Comparison of ENCODE assay signal across 1 cellular context in the genomic region with DNA sequence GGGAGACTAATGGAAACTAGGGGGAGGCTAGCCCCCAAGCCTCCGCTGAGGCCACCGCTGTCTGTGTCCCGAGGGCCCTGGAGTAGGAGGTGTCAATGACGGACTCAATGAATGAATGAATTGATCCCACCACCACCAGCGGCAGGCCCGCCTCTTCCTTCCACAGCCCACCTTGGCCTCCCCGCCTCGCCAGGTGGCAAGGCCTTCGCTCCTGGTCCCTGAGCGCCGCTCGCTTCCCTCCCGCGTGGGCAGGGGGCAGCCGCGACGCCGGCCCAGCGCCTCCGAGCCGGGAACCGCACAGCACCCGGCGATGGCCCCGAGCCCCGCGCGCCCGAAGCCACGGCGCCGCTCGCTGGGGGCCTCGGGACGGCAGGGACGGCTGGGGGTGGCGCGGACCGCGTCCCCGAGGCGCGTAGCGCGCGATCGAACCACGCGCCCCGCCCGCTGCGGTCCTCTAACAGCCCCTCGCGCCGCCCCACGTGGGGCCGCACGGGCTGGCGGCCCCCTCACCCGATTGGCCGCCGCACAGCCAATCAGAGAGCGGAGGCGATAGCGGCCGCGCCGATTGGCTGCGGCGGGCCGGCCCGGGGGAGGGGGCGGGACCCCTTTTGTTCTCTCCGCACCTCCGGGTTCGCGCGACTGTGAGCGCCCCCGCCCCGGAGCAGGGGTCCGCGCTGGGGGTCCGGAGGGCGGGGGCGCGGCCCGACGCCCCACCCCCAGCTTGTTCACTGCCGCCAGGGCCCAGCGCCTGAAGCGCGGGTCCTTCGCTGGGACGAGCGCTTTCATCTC.
TF ChIP-seq lines count a peak whose summit lies in the region.

No MANE protein-coding gene starts in this region.

TF ChIP-seq in K562, 482 proteins besides CTCF, POLR2A, EP300 and RAD21 (continued from another document and continues in another):
- TF ChIP-seq, protein P1, sequence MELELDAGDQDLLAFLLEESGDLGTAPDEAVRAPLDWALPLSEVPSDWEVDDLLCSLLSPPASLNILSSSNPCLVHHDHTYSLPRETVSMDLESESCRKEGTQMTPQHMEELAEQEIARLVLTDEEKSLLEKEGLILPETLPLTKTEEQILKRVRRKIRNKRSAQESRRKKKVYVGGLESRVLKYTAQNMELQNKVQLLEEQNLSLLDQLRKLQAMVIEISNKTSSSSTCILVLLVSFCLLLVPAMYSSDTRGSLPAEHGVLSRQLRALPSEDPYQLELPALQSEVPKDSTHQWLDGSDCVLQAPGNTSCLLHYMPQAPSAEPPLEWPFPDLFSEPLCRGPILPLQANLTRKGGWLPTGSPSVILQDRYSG (tag; conservative IDR thresholded peaks at IDR 0.05; ENCODE audit: low read depth) = no peak
- no peak for TF ChIP-seq BCL6 (CRISPR knock-in tag; IDR thresholded peaks at IDR 0.05)
- TF ChIP-seq ZNF583 (CRISPR knock-in tag; IDR thresholded peaks at IDR 0.05) = 0 out of 2 replicates have a peak, but pooled peaks have one; percentile 54
- TF ChIP-seq, protein P2, sequence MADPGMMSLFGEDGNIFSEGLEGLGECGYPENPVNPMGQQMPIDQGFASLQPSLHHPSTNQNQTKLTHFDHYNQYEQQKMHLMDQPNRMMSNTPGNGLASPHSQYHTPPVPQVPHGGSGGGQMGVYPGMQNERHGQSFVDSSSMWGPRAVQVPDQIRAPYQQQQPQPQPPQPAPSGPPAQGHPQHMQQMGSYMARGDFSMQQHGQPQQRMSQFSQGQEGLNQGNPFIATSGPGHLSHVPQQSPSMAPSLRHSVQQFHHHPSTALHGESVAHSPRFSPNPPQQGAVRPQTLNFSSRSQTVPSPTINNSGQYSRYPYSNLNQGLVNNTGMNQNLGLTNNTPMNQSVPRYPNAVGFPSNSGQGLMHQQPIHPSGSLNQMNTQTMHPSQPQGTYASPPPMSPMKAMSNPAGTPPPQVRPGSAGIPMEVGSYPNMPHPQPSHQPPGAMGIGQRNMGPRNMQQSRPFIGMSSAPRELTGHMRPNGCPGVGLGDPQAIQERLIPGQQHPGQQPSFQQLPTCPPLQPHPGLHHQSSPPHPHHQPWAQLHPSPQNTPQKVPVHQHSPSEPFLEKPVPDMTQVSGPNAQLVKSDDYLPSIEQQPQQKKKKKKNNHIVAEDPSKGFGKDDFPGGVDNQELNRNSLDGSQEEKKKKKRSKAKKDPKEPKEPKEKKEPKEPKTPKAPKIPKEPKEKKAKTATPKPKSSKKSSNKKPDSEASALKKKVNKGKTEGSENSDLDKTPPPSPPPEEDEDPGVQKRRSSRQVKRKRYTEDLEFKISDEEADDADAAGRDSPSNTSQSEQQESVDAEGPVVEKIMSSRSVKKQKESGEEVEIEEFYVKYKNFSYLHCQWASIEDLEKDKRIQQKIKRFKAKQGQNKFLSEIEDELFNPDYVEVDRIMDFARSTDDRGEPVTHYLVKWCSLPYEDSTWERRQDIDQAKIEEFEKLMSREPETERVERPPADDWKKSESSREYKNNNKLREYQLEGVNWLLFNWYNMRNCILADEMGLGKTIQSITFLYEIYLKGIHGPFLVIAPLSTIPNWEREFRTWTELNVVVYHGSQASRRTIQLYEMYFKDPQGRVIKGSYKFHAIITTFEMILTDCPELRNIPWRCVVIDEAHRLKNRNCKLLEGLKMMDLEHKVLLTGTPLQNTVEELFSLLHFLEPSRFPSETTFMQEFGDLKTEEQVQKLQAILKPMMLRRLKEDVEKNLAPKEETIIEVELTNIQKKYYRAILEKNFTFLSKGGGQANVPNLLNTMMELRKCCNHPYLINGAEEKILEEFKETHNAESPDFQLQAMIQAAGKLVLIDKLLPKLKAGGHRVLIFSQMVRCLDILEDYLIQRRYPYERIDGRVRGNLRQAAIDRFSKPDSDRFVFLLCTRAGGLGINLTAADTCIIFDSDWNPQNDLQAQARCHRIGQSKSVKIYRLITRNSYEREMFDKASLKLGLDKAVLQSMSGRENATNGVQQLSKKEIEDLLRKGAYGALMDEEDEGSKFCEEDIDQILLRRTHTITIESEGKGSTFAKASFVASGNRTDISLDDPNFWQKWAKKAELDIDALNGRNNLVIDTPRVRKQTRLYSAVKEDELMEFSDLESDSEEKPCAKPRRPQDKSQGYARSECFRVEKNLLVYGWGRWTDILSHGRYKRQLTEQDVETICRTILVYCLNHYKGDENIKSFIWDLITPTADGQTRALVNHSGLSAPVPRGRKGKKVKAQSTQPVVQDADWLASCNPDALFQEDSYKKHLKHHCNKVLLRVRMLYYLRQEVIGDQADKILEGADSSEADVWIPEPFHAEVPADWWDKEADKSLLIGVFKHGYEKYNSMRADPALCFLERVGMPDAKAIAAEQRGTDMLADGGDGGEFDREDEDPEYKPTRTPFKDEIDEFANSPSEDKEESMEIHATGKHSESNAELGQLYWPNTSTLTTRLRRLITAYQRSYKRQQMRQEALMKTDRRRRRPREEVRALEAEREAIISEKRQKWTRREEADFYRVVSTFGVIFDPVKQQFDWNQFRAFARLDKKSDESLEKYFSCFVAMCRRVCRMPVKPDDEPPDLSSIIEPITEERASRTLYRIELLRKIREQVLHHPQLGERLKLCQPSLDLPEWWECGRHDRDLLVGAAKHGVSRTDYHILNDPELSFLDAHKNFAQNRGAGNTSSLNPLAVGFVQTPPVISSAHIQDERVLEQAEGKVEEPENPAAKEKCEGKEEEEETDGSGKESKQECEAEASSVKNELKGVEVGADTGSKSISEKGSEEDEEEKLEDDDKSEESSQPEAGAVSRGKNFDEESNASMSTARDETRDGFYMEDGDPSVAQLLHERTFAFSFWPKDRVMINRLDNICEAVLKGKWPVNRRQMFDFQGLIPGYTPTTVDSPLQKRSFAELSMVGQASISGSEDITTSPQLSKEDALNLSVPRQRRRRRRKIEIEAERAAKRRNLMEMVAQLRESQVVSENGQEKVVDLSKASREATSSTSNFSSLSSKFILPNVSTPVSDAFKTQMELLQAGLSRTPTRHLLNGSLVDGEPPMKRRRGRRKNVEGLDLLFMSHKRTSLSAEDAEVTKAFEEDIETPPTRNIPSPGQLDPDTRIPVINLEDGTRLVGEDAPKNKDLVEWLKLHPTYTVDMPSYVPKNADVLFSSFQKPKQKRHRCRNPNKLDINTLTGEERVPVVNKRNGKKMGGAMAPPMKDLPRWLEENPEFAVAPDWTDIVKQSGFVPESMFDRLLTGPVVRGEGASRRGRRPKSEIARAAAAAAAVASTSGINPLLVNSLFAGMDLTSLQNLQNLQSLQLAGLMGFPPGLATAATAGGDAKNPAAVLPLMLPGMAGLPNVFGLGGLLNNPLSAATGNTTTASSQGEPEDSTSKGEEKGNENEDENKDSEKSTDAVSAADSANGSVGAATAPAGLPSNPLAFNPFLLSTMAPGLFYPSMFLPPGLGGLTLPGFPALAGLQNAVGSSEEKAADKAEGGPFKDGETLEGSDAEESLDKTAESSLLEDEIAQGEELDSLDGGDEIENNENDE (IDR thresholded peaks at IDR 0.05; ENCODE audit: low read depth, low read length) = no peak
- TF ChIP-seq, protein P3, sequence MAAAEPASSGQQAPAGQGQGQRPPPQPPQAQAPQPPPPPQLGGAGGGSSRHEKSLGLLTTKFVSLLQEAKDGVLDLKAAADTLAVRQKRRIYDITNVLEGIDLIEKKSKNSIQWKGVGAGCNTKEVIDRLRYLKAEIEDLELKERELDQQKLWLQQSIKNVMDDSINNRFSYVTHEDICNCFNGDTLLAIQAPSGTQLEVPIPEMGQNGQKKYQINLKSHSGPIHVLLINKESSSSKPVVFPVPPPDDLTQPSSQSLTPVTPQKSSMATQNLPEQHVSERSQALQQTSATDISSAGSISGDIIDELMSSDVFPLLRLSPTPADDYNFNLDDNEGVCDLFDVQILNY (CRISPR knock-in tag; IDR thresholded peaks at IDR 0.05) = no peak
- peak; percentile 20; the same call in 1 of the 2 replicates for TF ChIP-seq CREM (IDR thresholded peaks at IDR 0.05; ENCODE audit: low read depth)
- TF ChIP-seq FOXA1 (IDR thresholded peaks at IDR 0.05; ENCODE audit: borderline replicate concordance) = no peak
- TF ChIP-seq, protein P4, sequence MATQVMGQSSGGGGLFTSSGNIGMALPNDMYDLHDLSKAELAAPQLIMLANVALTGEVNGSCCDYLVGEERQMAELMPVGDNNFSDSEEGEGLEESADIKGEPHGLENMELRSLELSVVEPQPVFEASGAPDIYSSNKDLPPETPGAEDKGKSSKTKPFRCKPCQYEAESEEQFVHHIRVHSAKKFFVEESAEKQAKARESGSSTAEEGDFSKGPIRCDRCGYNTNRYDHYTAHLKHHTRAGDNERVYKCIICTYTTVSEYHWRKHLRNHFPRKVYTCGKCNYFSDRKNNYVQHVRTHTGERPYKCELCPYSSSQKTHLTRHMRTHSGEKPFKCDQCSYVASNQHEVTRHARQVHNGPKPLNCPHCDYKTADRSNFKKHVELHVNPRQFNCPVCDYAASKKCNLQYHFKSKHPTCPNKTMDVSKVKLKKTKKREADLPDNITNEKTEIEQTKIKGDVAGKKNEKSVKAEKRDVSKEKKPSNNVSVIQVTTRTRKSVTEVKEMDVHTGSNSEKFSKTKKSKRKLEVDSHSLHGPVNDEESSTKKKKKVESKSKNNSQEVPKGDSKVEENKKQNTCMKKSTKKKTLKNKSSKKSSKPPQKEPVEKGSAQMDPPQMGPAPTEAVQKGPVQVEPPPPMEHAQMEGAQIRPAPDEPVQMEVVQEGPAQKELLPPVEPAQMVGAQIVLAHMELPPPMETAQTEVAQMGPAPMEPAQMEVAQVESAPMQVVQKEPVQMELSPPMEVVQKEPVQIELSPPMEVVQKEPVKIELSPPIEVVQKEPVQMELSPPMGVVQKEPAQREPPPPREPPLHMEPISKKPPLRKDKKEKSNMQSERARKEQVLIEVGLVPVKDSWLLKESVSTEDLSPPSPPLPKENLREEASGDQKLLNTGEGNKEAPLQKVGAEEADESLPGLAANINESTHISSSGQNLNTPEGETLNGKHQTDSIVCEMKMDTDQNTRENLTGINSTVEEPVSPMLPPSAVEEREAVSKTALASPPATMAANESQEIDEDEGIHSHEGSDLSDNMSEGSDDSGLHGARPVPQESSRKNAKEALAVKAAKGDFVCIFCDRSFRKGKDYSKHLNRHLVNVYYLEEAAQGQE (CRISPR knock-in tag; IDR thresholded peaks at IDR 0.05; ENCODE audit: low read depth) = peak; percentile 67; the same call in 1 of the 2 replicates
- TF ChIP-seq ERF (CRISPR knock-in tag; IDR thresholded peaks at IDR 0.05) = no peak; the same call in 1 of the 2 replicates
- TF ChIP-seq SRSF3 (IDR thresholded peaks at IDR 0.05; ENCODE audit: insufficient read depth, low read length) = no peak
- TF ChIP-seq, protein P5, sequence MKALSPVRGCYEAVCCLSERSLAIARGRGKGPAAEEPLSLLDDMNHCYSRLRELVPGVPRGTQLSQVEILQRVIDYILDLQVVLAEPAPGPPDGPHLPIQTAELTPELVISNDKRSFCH (CRISPR knock-in tag; IDR thresholded peaks at IDR 0.05) = no peak
- TF ChIP-seq, protein P5 (tag; IDR thresholded peaks at IDR 0.05) = peak; percentile 93
- TF ChIP-seq EHMT2 (IDR thresholded peaks at IDR 0.05) = no peak
- TF ChIP-seq RAD51 (IDR thresholded peaks at IDR 0.05; ENCODE audit: borderline replicate concordance, low read depth) = no peak
- no peak for TF ChIP-seq MYBL2 (IDR thresholded peaks at IDR 0.05; ENCODE audit: low read depth)
- no peak for TF ChIP-seq MYBL2 (CRISPR knock-in tag; IDR thresholded peaks at IDR 0.05; ENCODE audit: borderline replicate concordance)
- no peak for TF ChIP-seq KLF13 (tag; IDR thresholded peaks at IDR 0.05; ENCODE audit: borderline replicate concordance, low read depth)
- no peak for TF ChIP-seq PYGO2 (tag; IDR thresholded peaks at IDR 0.05)
- TF ChIP-seq ZNF354B (CRISPR knock-in tag; IDR thresholded peaks at IDR 0.05) = no peak
- no peak for TF ChIP-seq MTA2 (IDR thresholded peaks at IDR 0.05; ENCODE audit: low read depth)
- TF ChIP-seq CEBPB (tag; IDR thresholded peaks at IDR 0.05) = no peak
- no peak for TF ChIP-seq ZNF239 (CRISPR knock-in tag; IDR thresholded peaks at IDR 0.05)
- TF ChIP-seq, protein P6, sequence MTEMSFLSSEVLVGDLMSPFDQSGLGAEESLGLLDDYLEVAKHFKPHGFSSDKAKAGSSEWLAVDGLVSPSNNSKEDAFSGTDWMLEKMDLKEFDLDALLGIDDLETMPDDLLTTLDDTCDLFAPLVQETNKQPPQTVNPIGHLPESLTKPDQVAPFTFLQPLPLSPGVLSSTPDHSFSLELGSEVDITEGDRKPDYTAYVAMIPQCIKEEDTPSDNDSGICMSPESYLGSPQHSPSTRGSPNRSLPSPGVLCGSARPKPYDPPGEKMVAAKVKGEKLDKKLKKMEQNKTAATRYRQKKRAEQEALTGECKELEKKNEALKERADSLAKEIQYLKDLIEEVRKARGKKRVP (CRISPR knock-in tag; IDR thresholded peaks at IDR 0.05) = no peak
- TF ChIP-seq RBM22 (IDR thresholded peaks at IDR 0.05; ENCODE audit: low read depth, low read length, poor library complexity, severe bottlenecking) = no peak
- no peak for TF ChIP-seq PTTG1 (tag; IDR thresholded peaks at IDR 0.05; ENCODE audit: low read depth)
- TF ChIP-seq, protein P7, sequence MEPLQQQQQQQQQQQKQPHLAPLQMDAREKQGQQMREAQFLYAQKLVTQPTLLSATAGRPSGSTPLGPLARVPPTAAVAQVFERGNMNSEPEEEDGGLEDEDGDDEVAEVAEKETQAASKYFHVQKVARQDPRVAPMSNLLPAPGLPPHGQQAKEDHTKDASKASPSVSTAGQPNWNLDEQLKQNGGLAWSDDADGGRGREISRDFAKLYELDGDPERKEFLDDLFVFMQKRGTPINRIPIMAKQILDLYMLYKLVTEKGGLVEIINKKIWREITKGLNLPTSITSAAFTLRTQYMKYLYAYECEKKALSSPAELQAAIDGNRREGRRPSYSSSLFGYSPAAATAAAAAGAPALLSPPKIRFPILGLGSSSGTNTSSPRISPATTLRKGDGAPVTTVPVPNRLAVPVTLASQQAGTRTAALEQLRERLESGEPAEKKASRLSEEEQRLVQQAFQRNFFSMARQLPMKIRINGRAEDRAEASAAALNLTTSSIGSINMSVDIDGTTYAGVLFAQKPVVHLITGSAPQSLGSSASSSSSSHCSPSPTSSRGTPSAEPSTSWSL (CRISPR knock-in tag; IDR thresholded peaks at IDR 0.05; ENCODE audit: borderline replicate concordance) = no peak
- TF ChIP-seq TCFL5 (CRISPR knock-in tag; conservative IDR thresholded peaks at IDR 0.05) = no peak
- no peak for TF ChIP-seq PURB (CRISPR knock-in tag; IDR thresholded peaks at IDR 0.05; ENCODE audit: low read depth)
- no peak for TF ChIP-seq ETV6 (IDR thresholded peaks at IDR 0.05; ENCODE audit: borderline replicate concordance in 1 of 2, low read depth in 2 of 2, low read length in 1 of 2)
- TF ChIP-seq ETV6 (CRISPR knock-in tag; IDR thresholded peaks at IDR 0.05; ENCODE audit: borderline replicate concordance) = peak; percentile 82; the same call in 1 of the 2 replicates
- TF ChIP-seq U2AF1 (optimal IDR thresholded peaks at IDR 0.05; ENCODE audit: low read depth, low read length) = no peak
- 0 out of 2 replicates have a peak, but pooled peaks have one; percentile 25 for TF ChIP-seq ZNF175 (CRISPR knock-in tag; IDR thresholded peaks at IDR 0.05; ENCODE audit: low read depth)
- TF ChIP-seq ZNF780A (CRISPR knock-in tag; IDR thresholded peaks at IDR 0.05) = no peak
- TF ChIP-seq ILK (tag; IDR thresholded peaks at IDR 0.05; ENCODE audit: borderline replicate concordance, low read depth) = no peak
- peak; percentile 43; the same call in 1 of the 2 replicates for TF ChIP-seq STAG1 (CRISPR knock-in tag; IDR thresholded peaks at IDR 0.05; ENCODE audit: borderline replicate concordance)
- no peak for TF ChIP-seq KAT2B (IDR thresholded peaks at IDR 0.05; ENCODE audit: low read depth, low read length)
- TF ChIP-seq HSF4 (CRISPR knock-in tag; IDR thresholded peaks at IDR 0.05; ENCODE audit: borderline replicate concordance) = no peak
- TF ChIP-seq ZNF436 (CRISPR knock-in tag; IDR thresholded peaks at IDR 0.05) = no peak
- TF ChIP-seq SPI1 (IDR thresholded peaks at IDR 0.05; ENCODE audit: borderline replicate concordance, low read depth, low read length) = no peak
- no peak for TF ChIP-seq KLF16 (IDR thresholded peaks at IDR 0.05)
- no peak for TF ChIP-seq CHD4 (IDR thresholded peaks at IDR 0.05; ENCODE audit: insufficient read depth, insufficient replicate concordance, low read depth, low read length, poor library complexity, severe bottlenecking)
- TF ChIP-seq BHLHE40 (IDR thresholded peaks at IDR 0.05; ENCODE audit: low read length) = peak; percentile 88
